ENCODE assay signal across 24 cellular contexts in the genomic region with DNA sequence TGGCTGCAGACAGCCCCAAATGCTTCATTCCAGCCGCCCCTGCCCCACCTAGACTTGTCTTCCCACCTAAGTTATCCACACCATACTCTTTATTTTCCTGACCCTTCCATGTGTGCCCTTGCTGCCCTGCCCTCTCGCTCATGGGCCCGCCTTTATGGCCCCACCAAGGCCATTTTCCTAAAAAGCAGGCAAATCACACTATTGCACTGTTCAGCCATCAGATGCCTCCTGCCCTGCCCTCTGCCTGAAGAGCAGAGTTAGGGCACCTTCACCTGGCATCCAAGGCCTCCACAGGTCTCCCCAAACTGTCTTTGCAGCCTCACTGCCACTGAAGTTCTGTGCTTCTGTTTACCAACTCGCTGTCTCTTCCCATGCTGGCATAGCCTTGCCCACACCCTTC.
"Had no signal": no experiment of that assay in that cellular context is flagged by ENCODE, and none has a peak within 500 bp of the region (broad histone marks: within the 10 kb centered on the region; RNA-seq: fewer than 3 reads in every experiment).

No MANE protein-coding gene starts in this region.

- DNase-seq: activated CD4-positive, alpha-beta memory T cell treated with anti-CD3 and anti-CD28 coated beads, Interleukin-2, amount 10 ng/mL, durations not matched to agents 7 days and 5 days; activated CD4-positive, alpha-beta T cell treated with anti-CD3 and anti-CD28 coated beads for 36 hours; activated CD4-positive, alpha-beta T cell treated with anti-CD3 and anti-CD28 coated beads, Interleukin-2, amount 50 U/mL, for 1 hour; activated CD8-positive, alpha-beta memory T cell treated with anti-CD3 and anti-CD28 coated beads, Interleukin-2, amount 50 U/mL, for 48 hours; activated effector memory CD4-positive, alpha-beta T cell treated with anti-CD3 and anti-CD28 coated beads, Interleukin-2, amount 50 U/mL, for 16 hours; activated naive CD4-positive, alpha-beta T cell treated with Interleukin-2 at 50 U/mL for 16 hours; activated naive CD8-positive, alpha-beta T cell treated with anti-CD3 and anti-CD28 coated beads, Interleukin-2, amount 50 U/mL, for 24 hours; activated T-cell treated with anti-CD3 and anti-CD28 coated beads, Interleukin-2, amount 50 U/mL, for 1 hour; amygdala; brain microvascular endothelial cell; NCI-H1092; NCI-H1417; NCI-H1694; NCI-H2107; NCI-H2171 treated with DMSO at 0.1 percent for 48 hours; NCI-H226; NCI-H526 treated with DMSO at 0.1 percent for 48 hours; NCI-H82; T-helper 1 cell had no signal

- H3K27ac Mint-ChIP-seq: activated CD4-positive, alpha-beta memory T cell treated with anti-CD3 and anti-CD28 coated beads, Interleukin-2, amount 10 ng/mL, durations not matched to agents 7 days and 5 days; activated CD4-positive, alpha-beta T cell treated with anti-CD3 and anti-CD28 coated beads for 36 hours; activated naive CD4-positive, alpha-beta T cell treated with anti-CD3 and anti-CD28 coated beads, Interleukin-2, amount 50 U/mL, for 72 hours; activated naive CD8-positive, alpha-beta T cell treated with anti-CD3 and anti-CD28 coated beads, Interleukin-2, amount 50 U/mL, for 24 hours had no signal

- H3K4me3 ChIP-seq: cardiac muscle cell, SK-N-MC had no signal

- H3K4me3 Mint-ChIP-seq: activated CD4-positive, alpha-beta memory T cell treated with anti-CD3 and anti-CD28 coated beads, Interleukin-2, amount 10 ng/mL, durations not matched to agents 7 days and 5 days; activated CD4-positive, alpha-beta T cell treated with anti-CD3 and anti-CD28 coated beads for 36 hours; activated naive CD8-positive, alpha-beta T cell treated with anti-CD3 and anti-CD28 coated beads, Interleukin-2, amount 50 U/mL, for 24 hours had no signal

- H3K27me3 Mint-ChIP-seq: activated CD4-positive, alpha-beta memory T cell treated with anti-CD3 and anti-CD28 coated beads, Interleukin-2, amount 10 ng/mL, durations not matched to agents 7 days and 5 days had no signal

- H3K27ac ChIP-seq: brain microvascular endothelial cell, cardiac muscle cell, KMS-11, SK-N-MC had no signal

- H3K9me3 Mint-ChIP-seq: activated CD4-positive, alpha-beta memory T cell treated with anti-CD3 and anti-CD28 coated beads, Interleukin-2, amount 10 ng/mL, durations not matched to agents 7 days and 5 days had no signal

- ATAC-seq: activated CD4-positive, alpha-beta T cell treated with anti-CD3 and anti-CD28 coated beads for 36 hours; activated naive CD4-positive, alpha-beta T cell treated with anti-CD3 and anti-CD28 coated beads, Interleukin-2, amount 50 U/mL, for 72 hours; activated naive CD8-positive, alpha-beta T cell treated with anti-CD3 and anti-CD28 coated beads, Interleukin-2, amount 50 U/mL, for 24 hours; Right ventricle myocardium inferior had no signal

- H3K4me1 Mint-ChIP-seq: activated CD4-positive, alpha-beta memory T cell treated with anti-CD3 and anti-CD28 coated beads, Interleukin-2, amount 10 ng/mL, durations not matched to agents 7 days and 5 days; activated CD4-positive, alpha-beta T cell treated with anti-CD3 and anti-CD28 coated beads for 36 hours had no signal
